Comparison of ENCODE assay signal across 23 cellular contexts in the genomic region with DNA sequence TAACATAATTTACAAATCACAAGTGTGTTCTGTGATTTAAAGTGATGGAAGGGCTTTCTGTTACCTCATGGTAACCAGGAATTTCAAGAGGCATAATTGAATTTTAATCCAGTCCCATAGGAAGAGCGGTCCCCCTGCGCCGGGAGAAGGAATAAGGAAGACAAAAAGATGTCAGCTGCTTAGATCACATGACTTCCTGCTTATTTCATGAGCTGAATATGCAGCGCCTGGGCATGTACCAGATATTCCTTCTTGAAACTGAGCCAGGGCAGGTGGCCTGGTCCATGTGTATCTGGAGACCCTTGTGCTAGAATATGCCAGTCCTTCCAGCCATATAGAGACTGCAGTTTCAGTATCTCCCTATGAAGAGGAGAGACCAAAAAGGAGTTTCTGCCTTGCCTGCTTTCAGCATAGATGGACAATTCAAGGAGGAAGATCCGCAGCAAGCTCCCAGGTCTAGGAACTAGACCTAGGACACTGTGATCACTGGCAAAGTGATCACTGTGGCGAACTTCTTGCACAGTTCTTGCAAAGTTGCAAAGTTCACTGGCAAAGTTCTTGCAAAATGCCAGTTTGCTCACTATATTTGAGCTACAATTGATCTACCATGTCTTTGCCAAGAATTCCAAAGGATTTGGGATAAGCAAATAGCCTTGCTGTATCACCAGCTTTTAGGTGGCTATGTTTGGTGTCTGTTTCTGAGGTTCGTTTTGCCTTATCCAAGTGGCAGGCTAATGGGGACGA.
DNase-seq lines count a peak whose midpoint lies in the region; ATAC-seq, FAIRE-seq and TF ChIP-seq lines count a peak whose summit lies in the region.
"Had no signal": no experiment of that assay in that cellular context is flagged by ENCODE, and none has a peak within 500 bp of the region (broad histone marks: within the 10 kb centered on the region; RNA-seq: fewer than 3 reads in every experiment).

No MANE protein-coding gene starts in this region.

- H3K9me3 Mint-ChIP-seq in chondrocyte (ENCODE audit: low read depth) (no peaks in the 10 kb centered on the region), neural crest cell (no peaks in the 10 kb centered on the region)
- H3K9me3 Mint-ChIP-seq: CD8-positive, alpha-beta memory T cell had no signal

- DNase-seq in HepG2 (ENCODE audit: low spot score) (no peak), chondrocyte (ENCODE audit: low spot score) (peak; percentile 9), neural crest cell (ENCODE audit: low read depth, low spot score) (no peak), substantia nigra (lab: John Stamatoyannopoulos, UW) (no peak), NCI-H1417 treated with DMSO at 0.1 percent for 48 hours (lab: John Stamatoyannopoulos, UW) (no peak), T1000 (lab: John Stamatoyannopoulos, UW) (no peak)
- DNase-seq: AML-193; C1 segment of cervical spinal cord; Calu3; CD8-positive, alpha-beta memory T cell; DMS153; GOT3; HCEC 1CT; NCI-H1436; NCI-H2029; NCI-H226; NCI-H510A treated with DMSO at 0.1 percent for 48 hours; NCI-H748 treated with DMSO at 0.1 percent for 48 hours had no signal

- H3K4me3 Mint-ChIP-seq in chondrocyte (ENCODE audit: unreplicated experiment) (no peak overlapping the region), neural crest cell (no peak overlapping the region)
- H3K4me3 Mint-ChIP-seq: CD8-positive, alpha-beta memory T cell had no signal

- FAIRE-seq in HepG2 (lab: Jason Lieb, UNC) = no peak
- FAIRE-seq: G401.6, GM12892 had no signal

- ATAC-seq in HepG2 (no peak), GM18873 (IDR thresholded peaks at IDR 0.05; ENCODE audit: low FRiP score, unreplicated experiment) (no peak)
- ATAC-seq: Panc1 had no signal

- intact Hi-C loops in HepG2 (cut with micrococcal nuclease; ENCODE audit: unreplicated experiment) = no loop called here

- TF ChIP-seq POLR2A in HepG2 (IDR thresholded peaks at IDR 0.05; ENCODE audit: insufficient read depth in 1 of 2, low read depth in 2 of 2, low read length in 2 of 2) = no peak

- no peak for TF ChIP-seq CTCF in liver (IDR thresholded peaks at IDR 0.05; ENCODE audit: low read depth, low read length, missing input control)
- no peak for TF ChIP-seq CTCF in HepG2 (CRISPR knock-in tag; IDR thresholded peaks at IDR 0.05)
- no peak for TF ChIP-seq CTCF in chondrocyte (IDR thresholded peaks at IDR 0.05)
- no peak for TF ChIP-seq CTCF in neural crest cell (conservative IDR thresholded peaks at IDR 0.05)

- H3K9me3 ChIP-seq in liver (ENCODE audit: control insufficient read depth in 4 of 4, low read length in 3 of 4) = no peaks in the 10 kb centered on the region
- H3K9me3 ChIP-seq in HepG2 (ENCODE audit: low read length) = no peaks in the 10 kb centered on the region

- no peaks in the 10 kb centered on the region for H4K20me1 ChIP-seq in HepG2 (ENCODE audit: insufficient read depth, low read length)

- H3K4me2 ChIP-seq in HepG2 (ENCODE audit: low read depth, low read length) = no peak overlapping the region

- TF ChIP-seq EP300 in HepG2 (IDR thresholded peaks at IDR 0.05; ENCODE audit: low read depth in 2 of 2, low read length in 2 of 2) (no peak), HepG2 (CRISPR knock-in tag; IDR thresholded peaks at IDR 0.05; ENCODE audit: borderline replicate concordance) (no peak)

- no peak overlapping the region for H2AFZ ChIP-seq in HepG2 (ENCODE audit: low read length)

- BruUV-seq in HepG2 (replicated peaks; lab: Mats Ljungman, UMichigan) = no TSS peak

- no peak overlapping the region for H3K9ac ChIP-seq in liver (ENCODE audit: low read depth in 1 of 2, low read length in 2 of 2)
- no peak overlapping the region for H3K9ac ChIP-seq in HepG2 (ENCODE audit: insufficient read depth, low read depth, low read length)

- H3K4me1 ChIP-seq in liver (ENCODE audit: control insufficient read depth in 4 of 4, insufficient read depth in 4 of 4, low read length in 3 of 4) = peaks cover 31 to 85% (median 71%) of the 10 kb centered on the region in 4 donors
- no peaks in the 10 kb centered on the region for H3K4me1 ChIP-seq in HepG2 (ENCODE audit: insufficient read depth, low read length)

- POLR2A ChIA-PET in HepG2 (lab: Yijun Ruan, JAX) = no interaction called here

- H3K36me3 ChIP-seq in liver (ENCODE audit: control insufficient read depth in 4 of 4, insufficient read depth in 3 of 4, low read depth in 1 of 4, low read length in 3 of 4) (peaks cover 0 to 3% (median under 1%) of the 10 kb centered on the region in 4 donors), HepG2 (replicated peaks in 1 of 2; ENCODE audit: control insufficient read depth in 1 of 2, insufficient read depth in 2 of 2, low read length in 2 of 2) (no peaks in the 10 kb centered on the region)

- H3K27me3 ChIP-seq in liver (ENCODE audit: control insufficient read depth in 4 of 4, insufficient read depth in 4 of 4, low read length in 3 of 4) (no peaks in the 10 kb centered on the region), HepG2 (ENCODE audit: control insufficient read depth in 1 of 2, insufficient read depth in 2 of 2, low read length in 2 of 2) (peaks cover 3 to 45% of the 10 kb centered on the region in 2 experiments; a peak in 4 of 5 replicates)

- CTCF ChIA-PET in HepG2 (lab: Yijun Ruan, JAX; ENCODE audit: low intra/inter-chr PET ratio, low total read pairs) = no interaction called here

- in situ Hi-C loops in HepG2 (cut with HindIII; ENCODE audit: extremely low pct_ligation_motif_present, low pct_unique_long_range_greater_than_20kb) = no loop called here

- H3K4me3 ChIP-seq in liver (ENCODE audit: low read depth in 1 of 3, low read length in 3 of 3) (no peak overlapping the region), HepG2 (replicated peaks in 1 of 3; ENCODE audit: insufficient read depth in 1 of 3, low read depth in 2 of 3, low read length in 3 of 3) (no peak overlapping the region)

- WGBS in liver = 49% methylated on average over 8 of the region's 8 CpGs
- 25% methylated on average over 6 of the region's 8 CpGs for WGBS in HepG2 (ENCODE audit: low lambda C conversion rate)

- H3K79me2 ChIP-seq in HepG2 (ENCODE audit: insufficient read depth, low read length) = no peaks in the 10 kb centered on the region

- H3K27ac Mint-ChIP-seq in chondrocyte (ENCODE audit: unreplicated experiment) = no peak overlapping the region
- peak overlapping the region; percentile 63 for H3K27ac Mint-ChIP-seq in neural crest cell (ENCODE audit: unreplicated experiment)
- H3K27ac Mint-ChIP-seq: CD8-positive, alpha-beta memory T cell had no signal

- H3K36me3 Mint-ChIP-seq in chondrocyte (ENCODE audit: low read depth) (no peaks in the 10 kb centered on the region), neural crest cell (ENCODE audit: low read depth) (no peaks in the 10 kb centered on the region)
- H3K36me3 Mint-ChIP-seq: CD8-positive, alpha-beta memory T cell had no signal

- peaks cover 17% of the 10 kb centered on the region for H3K27me3 Mint-ChIP-seq in chondrocyte (ENCODE audit: low read depth)
- no peaks in the 10 kb centered on the region for H3K27me3 Mint-ChIP-seq in neural crest cell (ENCODE audit: low read depth)

- peak overlapping the region; percentile 43 to 58 for H3K27ac ChIP-seq in liver (ENCODE audit: low read depth in 1 of 2, low read length in 2 of 2)
- H3K27ac ChIP-seq in HepG2 (ENCODE audit: extremely low read length, insufficient read depth, low read length) = no peak overlapping the region
- H3K27ac ChIP-seq in substantia nigra (ENCODE audit: low read depth, low read length, poor library complexity, severe bottlenecking) = peak overlapping the region; percentile 14

- TF ChIP-seq RAD21 in liver (IDR thresholded peaks at IDR 0.05) (peak; percentile 40 to 51), HepG2 (CRISPR knock-in tag; IDR thresholded peaks at IDR 0.05) (no peak)

- H3K4me1 Mint-ChIP-seq in chondrocyte (ENCODE audit: low read depth) (peaks cover 12% of the 10 kb centered on the region), neural crest cell (peaks cover 42% of the 10 kb centered on the region)

TF ChIP-seq in liver, 16 proteins besides CTCF, POLR2A, EP300 and RAD21 (continues in another document):
- TF ChIP-seq YY1 (IDR thresholded peaks at IDR 0.05) = peak; percentile 54
- peak in 1 of 2 donors; percentile 93 for TF ChIP-seq JUND (IDR thresholded peaks at IDR 0.05)
- peak; percentile 83 to 91 for TF ChIP-seq RXRA (IDR thresholded peaks at IDR 0.05)
- TF ChIP-seq NR2F2 (IDR thresholded peaks at IDR 0.05) = peak; percentile 28
- TF ChIP-seq, protein P1, sequence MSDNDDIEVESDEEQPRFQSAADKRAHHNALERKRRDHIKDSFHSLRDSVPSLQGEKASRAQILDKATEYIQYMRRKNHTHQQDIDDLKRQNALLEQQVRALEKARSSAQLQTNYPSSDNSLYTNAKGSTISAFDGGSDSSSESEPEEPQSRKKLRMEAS (IDR thresholded peaks at IDR 0.05) = peak; percentile 71
- peak in 1 of 2 donors; percentile 46 for TF ChIP-seq EGR1 (IDR thresholded peaks at IDR 0.05; ENCODE audit: low read depth in 2 of 2)
- peak; percentile 84 for TF ChIP-seq HNF4G (IDR thresholded peaks at IDR 0.05)
- TF ChIP-seq, protein P2, sequence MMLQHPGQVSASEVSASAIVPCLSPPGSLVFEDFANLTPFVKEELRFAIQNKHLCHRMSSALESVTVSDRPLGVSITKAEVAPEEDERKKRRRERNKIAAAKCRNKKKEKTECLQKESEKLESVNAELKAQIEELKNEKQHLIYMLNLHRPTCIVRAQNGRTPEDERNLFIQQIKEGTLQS (IDR thresholded peaks at IDR 0.05) = peak; percentile 66
- TF ChIP-seq TAF1 (conservative IDR thresholded peaks at IDR 0.05) = no peak
- peak; percentile 97 for TF ChIP-seq SP1 (IDR thresholded peaks at IDR 0.05)
- peak; percentile 41 for TF ChIP-seq FOXA2 (IDR thresholded peaks at IDR 0.05)

TF ChIP-seq in HepG2, 621 proteins besides CTCF, POLR2A, EP300 and RAD21:
- TF ChIP-seq RFX1 (IDR thresholded peaks at IDR 0.05) (no peak), ARNTL (CRISPR knock-in tag; IDR thresholded peaks at IDR 0.05) (no peak)
TF ChIP-seq in HepG2: peak in this region for 0.
